16 cellular contexts compared by ENCODE assay signal in genomic region chr13:28387740-28388501, GRCh38.
DNase-seq lines count a peak whose midpoint lies in the region; ATAC-seq, FAIRE-seq and TF ChIP-seq lines count a peak whose summit lies in the region.
"Had no signal": no experiment of that assay in that cellular context is flagged by ENCODE, and none has a peak within 500 bp of the region (broad histone marks: within the 10 kb centered on the region; RNA-seq: fewer than 3 reads in every experiment).

No MANE protein-coding gene starts in this region.

- H3K9me1 ChIP-seq in IMR-90 (ENCODE audit: insufficient read depth, low read length) (peaks cover 3% of the 10 kb centered on the region), endothelial cell of umbilical vein (replicated peaks; ENCODE audit: control insufficient read depth, extremely low read depth, insufficient read depth, low read length) (no peaks in the 10 kb centered on the region)

- peak overlapping the region; percentile 19; the same call in 1 of the 3 replicates for H2BK15ac ChIP-seq in IMR-90 (ENCODE audit: low read depth, low read length)

- no peak overlapping the region for H2AK9ac ChIP-seq in IMR-90 (replicated peaks; ENCODE audit: low read depth, low read length, poor library complexity)

- no TSS peak for BruUV-seq in IMR-90 (replicated peaks; lab: Mats Ljungman, UMichigan)
- BruUV-seq in endothelial cell of umbilical vein (replicated peaks; lab: Mats Ljungman, UMichigan), result TSS peak; percentile 5
- no TSS peak for BruUV-seq in PC-9 (replicated peaks; lab: Mats Ljungman, UMichigan)

- H3K27ac ChIP-seq in IMR-90 (ENCODE audit: insufficient read depth, low read length) (no peak overlapping the region), endothelial cell of umbilical vein (ENCODE audit: insufficient read depth, low read depth, low read length) (peak overlapping the region; percentile 13), small intestine (ENCODE audit: low read depth in 1 of 2, low read length in 1 of 2) (no peak overlapping the region), PC-9 (no peak overlapping the region)
- H3K27ac ChIP-seq: A549 had no signal

- H3K27me3 ChIP-seq in IMR-90 (ENCODE audit: control insufficient read depth, insufficient read depth, low read length), result no peaks in the 10 kb centered on the region
- no peaks in the 10 kb centered on the region for H3K27me3 ChIP-seq in endothelial cell of umbilical vein (ENCODE audit: control insufficient read depth in 2 of 2, insufficient read depth in 2 of 2, low read length in 2 of 2)
- H3K27me3 ChIP-seq in small intestine (ENCODE audit: control insufficient read depth in 2 of 2, insufficient read depth in 2 of 2, low read length in 2 of 2), result peaks cover 0 to 2% of the 10 kb centered on the region in 2 donors
- H3K27me3 ChIP-seq in PC-9 (ENCODE audit: insufficient read depth, low read depth), result peaks cover 94% of the 10 kb centered on the region

- H2AFZ ChIP-seq in IMR-90 (replicated peaks; ENCODE audit: low read length, poor library complexity) (no peak overlapping the region), endothelial cell of umbilical vein (ENCODE audit: low read depth, low read length) (no peak overlapping the region), PC-9 (no peak overlapping the region)

- H3K4me3 ChIP-seq in IMR-90 (ENCODE audit: insufficient read depth, low read depth, low read length) (no peak overlapping the region), endothelial cell of umbilical vein (replicated peaks in 1 of 3; ENCODE audit: insufficient read depth in 1 of 3, low read depth in 1 of 3, low read length in 3 of 3) (no peak overlapping the region), small intestine (ENCODE audit: low read depth in 1 of 2, low read length in 2 of 2) (no peak overlapping the region), PC-9 (no peak overlapping the region)
- H3K4me3 ChIP-seq: A549 had no signal

- H2BK120ac ChIP-seq in IMR-90 (ENCODE audit: low read depth, low read length), result peak overlapping the region; percentile 70

- H3K9me3 ChIP-seq in IMR-90 (ENCODE audit: control insufficient read depth, insufficient read depth, low read length) (no peaks in the 10 kb centered on the region), endothelial cell of umbilical vein (replicated peaks; ENCODE audit: control insufficient read depth, insufficient read depth, low read length) (no peaks in the 10 kb centered on the region), small intestine (ENCODE audit: control insufficient read depth, low read depth) (no peaks in the 10 kb centered on the region), PC-9 (ENCODE audit: insufficient read depth, low read depth) (no peaks in the 10 kb centered on the region)
- H3K9me3 ChIP-seq: A549 had no signal

- H3F3A ChIP-seq in PC-9 (ENCODE audit: insufficient read depth, low read depth), result no peaks in the 10 kb centered on the region

- H3K9me2 ChIP-seq in PC-9 (ENCODE audit: insufficient read depth), result no peaks in the 10 kb centered on the region

- H3K56ac ChIP-seq in IMR-90 (ENCODE audit: extremely low read depth, insufficient read depth, low read length), result no peak overlapping the region

- H4K8ac ChIP-seq in IMR-90 (ENCODE audit: low read depth in 2 of 2, low read length in 2 of 2), result peak overlapping the region in 1 of 2 experiments; percentile 44; a peak in 1 of 4 replicates

- CTCF ChIA-PET in IMR-90 (lab: Yijun Ruan, JAX), result interaction anchor here (0.6 to 1.6 kb wide), 2 partner anchors 11 to 35 kb away, joined by 4 to 6 read pairs; no protein-coding TSS in a partner anchor
- CTCF ChIA-PET in endothelial cell of umbilical vein (lab: Charles Lee), result interaction anchor here (0.8 to 2.1 kb wide), 3 partner anchors 26 to 64 kb away, joined by 3 to 7 read pairs (median 3); no protein-coding TSS in a partner anchor
- CTCF ChIA-PET in PC-9 (lab: Charles Lee), result no interaction called here

- peak overlapping the region; percentile 54; the same call in 1 of the 2 replicates for H2BK20ac ChIP-seq in IMR-90 (ENCODE audit: low read depth, low read length)

- no peak overlapping the region; the same call in 1 of the 2 replicates for H4K5ac ChIP-seq in IMR-90 (ENCODE audit: low read depth, low read length)

- no peak for TF ChIP-seq CTCF in IMR-90 (conservative IDR thresholded peaks at IDR 0.05; ENCODE audit: low read depth, low read length)
- TF ChIP-seq CTCF in endothelial cell of umbilical vein (IDR thresholded peaks at IDR 0.05; ENCODE audit: extremely low read depth in 1 of 2, insufficient read depth in 1 of 2, low read depth in 1 of 2, low read length in 2 of 2), result no peak
- no peak for TF ChIP-seq CTCF in PC-9 (conservative IDR thresholded peaks at IDR 0.05)

- H2AK5ac ChIP-seq in IMR-90 (ENCODE audit: low read depth, low read length), result no peak overlapping the region

- H3K79me2 ChIP-seq in endothelial cell of umbilical vein (ENCODE audit: control insufficient read depth, insufficient read depth, low read length) (peaks cover 13% of the 10 kb centered on the region), PC-9 (ENCODE audit: low read depth) (no peaks in the 10 kb centered on the region)

- WGBS in IMR-90 (ENCODE audit: extremely low coverage in 2 of 2, insufficient read length in 1 of 2), 2 experiments, result no CpG with 5 or more reads among the region's 4 CpGs
- 51 to 63% (median 52%) methylated on average over 4 of the region's 4 CpGs for WGBS in small intestine, 3 donors

- H3K18ac ChIP-seq in IMR-90 (ENCODE audit: low read depth, low read length), result peak overlapping the region; percentile 16; the same call in 1 of the 2 replicates

- H3K4me2 ChIP-seq in IMR-90 (ENCODE audit: low read depth, low read length) (no peak overlapping the region), endothelial cell of umbilical vein (ENCODE audit: insufficient read depth, low read length) (peak overlapping the region; percentile 8), PC-9 (no peak overlapping the region)
- H3K4me2 ChIP-seq: A549 had no signal

- H4K91ac ChIP-seq in IMR-90 (ENCODE audit: insufficient read depth, low read depth, low read length), result peak overlapping the region; percentile 59

- no peak for TF ChIP-seq RAD21 in IMR-90 (IDR thresholded peaks at IDR 0.05; ENCODE audit: low read length)

- intact Hi-C loops in IMR-90 (cut with micrococcal nuclease) (no loop called here), endothelial cell of umbilical vein (cut with micrococcal nuclease) (no loop called here), PC-9 (cut with micrococcal nuclease; ENCODE audit: unreplicated experiment) (no loop called here)

- H3K9ac ChIP-seq in IMR-90 (ENCODE audit: low read depth, low read length) (no peak overlapping the region), endothelial cell of umbilical vein (replicated peaks; ENCODE audit: extremely low read depth, insufficient read depth, low read length) (no peak overlapping the region)

- H3K23ac ChIP-seq in IMR-90 (ENCODE audit: low read depth, low read length), result peak overlapping the region; percentile 26

- peaks cover 4% of the 10 kb centered on the region; the same call in 1 of the 2 replicates for H3K4me1 ChIP-seq in IMR-90 (ENCODE audit: control insufficient read depth, insufficient read depth, low read length)
- peaks cover 52% of the 10 kb centered on the region for H3K4me1 ChIP-seq in endothelial cell of umbilical vein (ENCODE audit: control insufficient read depth, extremely low read depth, insufficient read depth, low read length)
- no peaks in the 10 kb centered on the region for H3K4me1 ChIP-seq in small intestine (ENCODE audit: control insufficient read depth in 2 of 2, insufficient read depth in 1 of 2, low read depth in 1 of 2, low read length in 1 of 2)
- H3K4me1 ChIP-seq in PC-9 (replicated peaks; ENCODE audit: insufficient read depth), result no peaks in the 10 kb centered on the region
- H3K4me1 ChIP-seq: A549 had no signal

- peaks cover 0 to 3% of the 10 kb centered on the region in 2 experiments; a peak in 2 of 4 replicates for H3K79me1 ChIP-seq in IMR-90 (ENCODE audit: low read depth in 1 of 2, low read length in 2 of 2)

- DNase-seq in ELR (ENCODE audit: low read depth), result peak; percentile 35
- DNase-seq in IMR-90, result no peak
- no peak for DNase-seq in endothelial cell of umbilical vein (ENCODE audit: low read depth, low spot score)
- DNase-seq in small intestine, result no peak
- no peak for DNase-seq in PC-9
- DNase-seq in NCI-H2196 treated with DMSO at 0.1 percent for 48 hours (lab: John Stamatoyannopoulos, UW; ENCODE audit: unreplicated experiment), result no peak
- DNase-seq: CD8-positive, alpha-beta T cell; COR-L47; DMS53 had no signal

- H3K4ac ChIP-seq in IMR-90 (ENCODE audit: low read depth, low read length), result peak overlapping the region; percentile 77; the same call in 1 of the 2 replicates

- POLR2A ChIA-PET in IMR-90 (lab: Charles Lee; ENCODE audit: unreplicated experiment) (no interaction called here), endothelial cell of umbilical vein (lab: Charles Lee) (no interaction called here), PC-9 (lab: Charles Lee; ENCODE audit: unreplicated experiment) (no interaction called here)

- no peak for TF ChIP-seq POLR2A in IMR-90 (IDR thresholded peaks at IDR 0.05; ENCODE audit: low read depth, low read length)
- no peak for TF ChIP-seq POLR2A in endothelial cell of umbilical vein (IDR thresholded peaks at IDR 0.05; ENCODE audit: low read depth, low read length)

- H3K14ac ChIP-seq in IMR-90 (replicated peaks; ENCODE audit: low read depth, low read length), result peak overlapping the region; percentile 30

- dilution Hi-C loops in IMR-90 (cut with HindIII; ENCODE audit: low sequenced_read_pairs, unreplicated experiment), result no loop called here
- dilution Hi-C loops in endothelial cell of umbilical vein (cut with MboI; ENCODE audit: extremely low pct_ligation_motif_present, low sequenced_read_pairs), result no loop called here

- ATAC-seq in IMR-90 (ENCODE audit: low read depth), result peak; percentile 51
- no peak for ATAC-seq in HG03439 (IDR thresholded peaks at IDR 0.05; ENCODE audit: unreplicated experiment)
- ATAC-seq: A549; CD8-positive, alpha-beta T cell; HCT116 had no signal

- no peak overlapping the region for H2BK5ac ChIP-seq in IMR-90 (ENCODE audit: low read depth, low read length, poor library complexity, severe bottlenecking)

- FAIRE-seq in endothelial cell of umbilical vein (lab: Jason Lieb, UNC) (no peak), small intestine (lab: Jason Lieb, UNC) (no peak)
- FAIRE-seq: A549, D721Med, G401.6, GM12891, H54 had no signal

- in situ Hi-C loops in IMR-90 (cut with MboI; ENCODE audit: low sequenced_read_pairs), result no loop called here

- no peaks in the 10 kb centered on the region for H3K36me3 ChIP-seq in IMR-90 (ENCODE audit: control insufficient read depth, insufficient read depth, low read length)
- H3K36me3 ChIP-seq in endothelial cell of umbilical vein (ENCODE audit: control insufficient read depth in 2 of 2, extremely low read depth in 1 of 2, insufficient read depth in 2 of 2, low read length in 2 of 2), result peaks cover 4 to 11% of the 10 kb centered on the region in 2 experiments
- no peaks in the 10 kb centered on the region for H3K36me3 ChIP-seq in small intestine (ENCODE audit: control insufficient read depth in 2 of 2, insufficient read depth in 2 of 2, low read length in 2 of 2)
- H3K36me3 ChIP-seq in PC-9 (ENCODE audit: low read depth), result no peaks in the 10 kb centered on the region

- no peaks in the 10 kb centered on the region for H4K20me1 ChIP-seq in IMR-90 (ENCODE audit: insufficient read depth, low read length)
- H4K20me1 ChIP-seq in endothelial cell of umbilical vein (replicated peaks; ENCODE audit: control insufficient read depth, extremely low read depth, insufficient read depth, low read length), result no peaks in the 10 kb centered on the region
- H4K20me1 ChIP-seq in PC-9 (ENCODE audit: insufficient read depth), result no peaks in the 10 kb centered on the region
